ENCODE assay signal across 9 cellular contexts in genomic region chr5:135332519-135333150, GRCh38.
A peak's percentile ranks its signal among the peaks of the same experiment; 100 is the strongest.
DNase-seq lines count a peak whose midpoint lies in the region; FAIRE-seq and TF ChIP-seq lines count a peak whose summit lies in the region.
"Had no signal": no experiment of that assay in that cellular context is flagged by ENCODE, and none has a peak within 500 bp of the region (broad histone marks: within the 10 kb centered on the region; RNA-seq: fewer than 3 reads in every experiment).

No MANE protein-coding gene starts in this region.

- H3K4me2 ChIP-seq in astrocyte (ENCODE audit: low read length) (no peak overlapping the region), keratinocyte (ENCODE audit: control insufficient read depth, extremely low read depth, insufficient read depth, low read depth, low read length) (no peak overlapping the region)

- FAIRE-seq in astrocyte (lab: Jason Lieb, UNC) (peak; percentile 94), keratinocyte (lab: Jason Lieb, UNC) (peak; percentile 51)

- H3K9me3 ChIP-seq in astrocyte (ENCODE audit: insufficient read depth, low read depth, low read length) (no peaks in the 10 kb centered on the region), keratinocyte (ENCODE audit: control insufficient read depth, low read depth, low read length) (no peaks in the 10 kb centered on the region), uterus (no peaks in the 10 kb centered on the region)

- peaks cover 12% of the 10 kb centered on the region for H3K4me1 Mint-ChIP-seq in astrocyte (ENCODE audit: low read depth, unreplicated experiment)

- H3K9ac ChIP-seq in astrocyte (ENCODE audit: low read length) (no peak overlapping the region), keratinocyte (ENCODE audit: control insufficient read depth, extremely low read depth, insufficient read depth, low read length) (no peak overlapping the region)

- dilution Hi-C loops in keratinocyte (cut with MboI; ENCODE audit: extremely low pct_ligation_motif_present, low sequenced_read_pairs) = no loop called here

- H3K27ac Mint-ChIP-seq in astrocyte (ENCODE audit: unreplicated experiment) = no peak overlapping the region

- no peak for TF ChIP-seq POLR2A in uterus (IDR thresholded peaks at IDR 0.05)

- peaks cover 5% of the 10 kb centered on the region for H3K36me3 Mint-ChIP-seq in astrocyte (ENCODE audit: low read depth, unreplicated experiment)

- H2AFZ ChIP-seq in astrocyte (ENCODE audit: low read depth, low read length) (no peak overlapping the region), keratinocyte (ENCODE audit: control insufficient read depth, low read length) (no peak overlapping the region)

- H3K4me3 Mint-ChIP-seq in astrocyte (ENCODE audit: unreplicated experiment) = no peak overlapping the region

- H3K27me3 ChIP-seq in astrocyte (ENCODE audit: insufficient read depth, low read length) (no peaks in the 10 kb centered on the region), keratinocyte (ENCODE audit: control insufficient read depth, extremely low read depth, insufficient read depth, low read length) (no peaks in the 10 kb centered on the region), uterus (no peaks in the 10 kb centered on the region)

- H3K4me3 ChIP-seq in astrocyte (ENCODE audit: insufficient read depth, low read depth, low read length) (no peak overlapping the region), keratinocyte (ENCODE audit: control insufficient read depth in 2 of 3, extremely low read depth in 1 of 3, insufficient read depth in 2 of 3, low read depth in 1 of 3, low read length in 3 of 3) (no peak overlapping the region), uterus (no peak overlapping the region)

- intact Hi-C loops in uterus (cut with DNase I; ENCODE audit: low total_unique reads) = no loop called here

- no peaks in the 10 kb centered on the region for H3K79me2 ChIP-seq in astrocyte (ENCODE audit: insufficient read depth, low read length)
- H3K79me2 ChIP-seq in keratinocyte (ENCODE audit: control insufficient read depth, insufficient read depth, low read length) = no peaks in the 10 kb centered on the region

- H3K27me3 Mint-ChIP-seq in astrocyte (ENCODE audit: low read depth, unreplicated experiment) = no peaks in the 10 kb centered on the region

- peak; percentile 72 for TF ChIP-seq CTCF in astrocyte (IDR thresholded peaks at IDR 0.05; ENCODE audit: insufficient read depth, low read depth, low read length)
- TF ChIP-seq CTCF in keratinocyte (optimal IDR thresholded peaks at IDR 0.05 in 1 of 3, IDR thresholded peaks at IDR 0.05 in 1 of 3, conservative IDR thresholded peaks at IDR 0.05 in 1 of 3; ENCODE audit: extremely low read depth in 1 of 3, insufficient read depth in 2 of 3, low read length in 3 of 3) = peak; percentile 1 to 59 (median 36)
- peak; percentile 36 to 58 (median 52) for TF ChIP-seq CTCF in uterus (IDR thresholded peaks at IDR 0.05)

- H3K9me1 ChIP-seq in keratinocyte (ENCODE audit: control insufficient read depth, extremely low read depth, insufficient read depth, low read length) = peaks cover 2% of the 10 kb centered on the region

- H4K20me1 ChIP-seq in astrocyte (ENCODE audit: insufficient read depth, low read length) = peaks cover 52% of the 10 kb centered on the region
- no peaks in the 10 kb centered on the region for H4K20me1 ChIP-seq in keratinocyte (ENCODE audit: control insufficient read depth, extremely low read depth, insufficient read depth, low read length)

- H3K36me3 ChIP-seq in astrocyte (ENCODE audit: insufficient read depth, low read length) (peaks cover 11% of the 10 kb centered on the region), keratinocyte (ENCODE audit: control insufficient read depth in 2 of 2, extremely low read depth in 1 of 2, insufficient read depth in 2 of 2, low read length in 2 of 2) (peaks cover 24 to 28% of the 10 kb centered on the region in 2 experiments), uterus (no peaks in the 10 kb centered on the region)

- peaks cover 9% of the 10 kb centered on the region for H3K4me1 ChIP-seq in astrocyte (ENCODE audit: insufficient read depth, low read length)
- H3K4me1 ChIP-seq in keratinocyte (ENCODE audit: control insufficient read depth, extremely low read depth, insufficient read depth, low read length) = peaks cover 5% of the 10 kb centered on the region
- no peaks in the 10 kb centered on the region for H3K4me1 ChIP-seq in uterus

- in situ Hi-C loops in ACHN (cut with HindIII; ENCODE audit: low pct_ligation_motif_present, low pct_unique_long_range_greater_than_20kb, low sequenced_read_pairs) = no loop called here

- H3K9me3 Mint-ChIP-seq in astrocyte (ENCODE audit: unreplicated experiment) = no peaks in the 10 kb centered on the region

- DNase-seq in ACHN (peak; percentile 63), GM03348 (ENCODE audit: low spot score) (peak; percentile 84), NCI-H1694 (lab: John Stamatoyannopoulos, UW) (peak; percentile 63), astrocyte (ENCODE audit: low read depth) (peak; percentile 51), keratinocyte (ENCODE audit: low read depth, low spot score) (peak; percentile 19), uterus (no peak), activated T-cell treated with anti-CD3 and anti-CD28 coated beads for 4 hours (no peak)
- no peak for DNase-seq in central memory CD4-positive, alpha-beta T cell

- H3K27ac ChIP-seq in astrocyte (ENCODE audit: low read depth, low read length) (no peak overlapping the region), keratinocyte (ENCODE audit: control insufficient read depth, insufficient read depth, low read length) (no peak overlapping the region), uterus (no peak overlapping the region)
- H3K27ac ChIP-seq: epithelial cell of prostate had no signal

Comparison
In these comparisons a context has a peak if more than half of its experiments do, and no peak if none do; other contexts are left out.
1. DNase-seq: peak in ACHN (single experiment), GM03348 (single experiment), NCI-H1694 (single experiment), astrocyte (single experiment) and keratinocyte (single experiment); none in uterus (0 of 2), central memory CD4-positive, alpha-beta T cell (single experiment) and activated T-cell treated with anti-CD3 and anti-CD28 coated beads for 4 hours (single experiment).
2. Peak in every context shown above with its lines, with median percentiles within 50 percentile points of each other: CTCF ChIP-seq.